ENCODE assay signal across 22 cellular contexts in genomic region chr18:3052411-3052758, GRCh38. TPM values are rescaled to one million over a fixed set of nuclear protein-coding genes. Genes with fewer than 3 reads are reported as not detected.
DNase-seq lines count a peak whose midpoint lies in the region; ATAC-seq, FAIRE-seq and TF ChIP-seq lines count a peak whose summit lies in the region.
"Had no signal": no experiment of that assay in that cellular context is flagged by ENCODE, and none has a peak within 500 bp of the region (broad histone marks: within the 10 kb centered on the region; RNA-seq: fewer than 3 reads in every experiment).

No MANE protein-coding gene starts in this region.

- no peak for TF ChIP-seq EP300 in HepG2 (IDR thresholded peaks at IDR 0.05; ENCODE audit: low read depth in 2 of 2, low read length in 2 of 2)
- no peak for TF ChIP-seq EP300 in HepG2 (CRISPR knock-in tag; IDR thresholded peaks at IDR 0.05; ENCODE audit: borderline replicate concordance)

- no TSS peak for BruUV-seq in PC-9 (replicated peaks; lab: Mats Ljungman, UMichigan)
- no TSS peak for BruUV-seq in HepG2 (replicated peaks; lab: Mats Ljungman, UMichigan)

- H3K79me2 ChIP-seq in PC-9 (ENCODE audit: low read depth), result no peaks in the 10 kb centered on the region
- no peaks in the 10 kb centered on the region for H3K79me2 ChIP-seq in HepG2 (ENCODE audit: insufficient read depth, low read length)

- peak overlapping the region; percentile 65 for H3K9ac ChIP-seq in HepG2 (ENCODE audit: insufficient read depth, low read depth, low read length)
- H3K9ac ChIP-seq: neural progenitor cell had no signal

- CTCF ChIA-PET in PC-9 (lab: Charles Lee) (interaction anchor here (0.9 kb wide), 1 partner anchor 10 kb away, joined by 7 read pairs; no protein-coding TSS in a partner anchor), HepG2 (lab: Yijun Ruan, JAX; ENCODE audit: low intra/inter-chr PET ratio, low total read pairs) (no interaction called here)

- no peaks in the 10 kb centered on the region for H3K9me2 ChIP-seq in PC-9 (ENCODE audit: insufficient read depth)

- H3K27ac Mint-ChIP-seq in activated T-cell treated with anti-CD3 and anti-CD28 coated beads, Interleukin-2, amount 50 U/mL, for 24 hours, result peak overlapping the region; percentile 28
- H3K27ac Mint-ChIP-seq in stimulated activated naive CD8-positive, alpha-beta T cell treated with anti-CD3 and anti-CD28 coated beads, Interleukin-15, amount 100 ng/mL, for 72 hours, result peak overlapping the region; percentile 4 to 50
- H3K27ac Mint-ChIP-seq: memory B cell, neural progenitor cell had no signal

- H3K4me1 ChIP-seq in PC-9 (replicated peaks; ENCODE audit: insufficient read depth) (peaks cover 45% of the 10 kb centered on the region), HepG2 (ENCODE audit: insufficient read depth, low read length) (peaks cover 92% of the 10 kb centered on the region)
- H3K4me1 ChIP-seq: right atrium auricular region, uterus had no signal

- H3K27me3 ChIP-seq in PC-9 (ENCODE audit: insufficient read depth, low read depth) (no peaks in the 10 kb centered on the region), HepG2 (ENCODE audit: control insufficient read depth in 1 of 2, insufficient read depth in 2 of 2, low read length in 2 of 2) (no peaks in the 10 kb centered on the region)
- H3K27me3 ChIP-seq: neural progenitor cell, right atrium auricular region, uterus had no signal

- no peaks in the 10 kb centered on the region for H4K20me1 ChIP-seq in PC-9 (ENCODE audit: insufficient read depth)
- no peaks in the 10 kb centered on the region for H4K20me1 ChIP-seq in HepG2 (ENCODE audit: insufficient read depth, low read length)

- H3K36me3 ChIP-seq in PC-9 (ENCODE audit: low read depth) (no peaks in the 10 kb centered on the region), HepG2 (replicated peaks in 1 of 2; ENCODE audit: control insufficient read depth in 1 of 2, insufficient read depth in 2 of 2, low read length in 2 of 2) (no peaks in the 10 kb centered on the region)
- H3K36me3 ChIP-seq: neural progenitor cell, right atrium auricular region, uterus had no signal

- TF ChIP-seq POLR2A in HepG2 (IDR thresholded peaks at IDR 0.05; ENCODE audit: insufficient read depth in 1 of 2, low read depth in 2 of 2, low read length in 2 of 2), result no peak

- POLR2A ChIA-PET in PC-9 (lab: Charles Lee; ENCODE audit: unreplicated experiment), result no interaction called here
- POLR2A ChIA-PET in HepG2 (lab: Yijun Ruan, JAX), result interaction anchor here (0.9 kb wide), 1 partner anchor 9 kb away, joined by 3 read pairs; no protein-coding TSS in a partner anchor

- H3K9me3 ChIP-seq in PC-9 (ENCODE audit: insufficient read depth, low read depth) (peaks cover 3% of the 10 kb centered on the region; the same call in 1 of the 2 replicates), HepG2 (ENCODE audit: low read length) (no peaks in the 10 kb centered on the region)
- H3K9me3 ChIP-seq: right atrium auricular region, uterus had no signal

- no peak for TF ChIP-seq RAD21 in HepG2 (CRISPR knock-in tag; IDR thresholded peaks at IDR 0.05)

- peak overlapping the region; percentile 71; the same call in 1 of the 2 replicates for H2AFZ ChIP-seq in PC-9
- no peak overlapping the region for H2AFZ ChIP-seq in HepG2 (ENCODE audit: low read length)
- H2AFZ ChIP-seq: neural progenitor cell had no signal

- H3K9me3 Mint-ChIP-seq in activated T-cell treated with anti-CD3 and anti-CD28 coated beads, Interleukin-2, amount 50 U/mL, for 24 hours, result peaks cover 6% of the 10 kb centered on the region
- H3K9me3 Mint-ChIP-seq in stimulated activated naive CD8-positive, alpha-beta T cell treated with anti-CD3 and anti-CD28 coated beads, Interleukin-15, amount 100 ng/mL, for 72 hours, result peaks cover 9 to 17% of the 10 kb centered on the region in 2 donors

- WGBS in HepG2 (ENCODE audit: low lambda C conversion rate), result 4% methylated on average over 2 of the region's 2 CpGs

- no peaks in the 10 kb centered on the region for H3K36me3 Mint-ChIP-seq in activated T-cell treated with anti-CD3 and anti-CD28 coated beads, Interleukin-2, amount 50 U/mL, for 24 hours (ENCODE audit: low read depth)

- H3K27ac ChIP-seq in PC-9 (peak overlapping the region; percentile 90), HepG2 (ENCODE audit: extremely low read length, insufficient read depth, low read length) (peak overlapping the region; percentile 91)
- H3K27ac ChIP-seq: neural progenitor cell, right atrium auricular region, SK-N-MC, uterus had no signal

- no peak for FAIRE-seq in HepG2 (lab: Jason Lieb, UNC)
- FAIRE-seq: keratinocyte, TTC549 had no signal

- TF ChIP-seq CTCF in PC-9 (conservative IDR thresholded peaks at IDR 0.05) (no peak), HepG2 (CRISPR knock-in tag; IDR thresholded peaks at IDR 0.05) (no peak)

- in situ Hi-C loops in HepG2 (cut with HindIII; ENCODE audit: extremely low pct_ligation_motif_present, low pct_unique_long_range_greater_than_20kb), result loop anchor here (25.0 kb wide), 1 partner anchor 410 kb away; the partner anchor contains the start of gene TGIF1

- no peaks in the 10 kb centered on the region for H3K27me3 Mint-ChIP-seq in activated T-cell treated with anti-CD3 and anti-CD28 coated beads, Interleukin-2, amount 50 U/mL, for 24 hours
- no peaks in the 10 kb centered on the region for H3K27me3 Mint-ChIP-seq in stimulated activated naive CD8-positive, alpha-beta T cell treated with anti-CD3 and anti-CD28 coated beads, Interleukin-15, amount 100 ng/mL, for 72 hours

- H3K4me3 ChIP-seq in PC-9 (peak overlapping the region; percentile 30; the same call in 1 of the 2 replicates), HepG2 (replicated peaks in 1 of 3; ENCODE audit: insufficient read depth in 1 of 3, low read depth in 2 of 3, low read length in 3 of 3) (peak overlapping the region in 1 of 3 experiments; percentile 31; a peak in 2 of 6 replicates)
- H3K4me3 ChIP-seq: neural progenitor cell, right atrium auricular region, SK-N-MC, uterus had no signal

- H3K4me2 ChIP-seq in PC-9 (peak overlapping the region; percentile 71), HepG2 (ENCODE audit: low read depth, low read length) (peak overlapping the region; percentile 75)
- H3K4me2 ChIP-seq: neural progenitor cell had no signal

- intact Hi-C loops in PC-9 (cut with micrococcal nuclease; ENCODE audit: unreplicated experiment) (loop anchor here (5.0 kb wide), 1 partner anchor 35 kb away; no protein-coding TSS in a partner anchor), HepG2 (cut with micrococcal nuclease; ENCODE audit: unreplicated experiment) (loop anchor here (1.0 kb wide), 1 partner anchor 8 kb away; no protein-coding TSS in a partner anchor)

- H3K4me3 Mint-ChIP-seq in activated T-cell treated with anti-CD3 and anti-CD28 coated beads, Interleukin-2, amount 50 U/mL, for 24 hours, result no peak overlapping the region
- H3K4me3 Mint-ChIP-seq in stimulated activated naive CD8-positive, alpha-beta T cell treated with anti-CD3 and anti-CD28 coated beads, Interleukin-15, amount 100 ng/mL, for 72 hours, result no peak overlapping the region
- H3K4me3 Mint-ChIP-seq: memory B cell, neural progenitor cell had no signal

- H3F3A ChIP-seq in PC-9 (ENCODE audit: insufficient read depth, low read depth), result peaks cover 33% of the 10 kb centered on the region

- ATAC-seq in HepG2 (peak; percentile 72), HG02981 (IDR thresholded peaks at IDR 0.05; ENCODE audit: unreplicated experiment) (no peak)
- peak; percentile 52 for ATAC-seq in stimulated activated naive CD8-positive, alpha-beta T cell treated with anti-CD3 and anti-CD28 coated beads, Interleukin-15, amount 100 ng/mL, for 72 hours
- ATAC-seq: Panc1 had no signal

- H3K4me1 Mint-ChIP-seq in activated T-cell treated with anti-CD3 and anti-CD28 coated beads, Interleukin-2, amount 50 U/mL, for 24 hours (ENCODE audit: low read depth), result peaks cover 29% of the 10 kb centered on the region
- H3K4me1 Mint-ChIP-seq in stimulated activated naive CD8-positive, alpha-beta T cell treated with anti-CD3 and anti-CD28 coated beads, Interleukin-15, amount 100 ng/mL, for 72 hours, result peaks cover 24% of the 10 kb centered on the region

- DNase-seq in activated T-cell treated with anti-CD3 and anti-CD28 coated beads, Interleukin-2, amount 50 U/mL, for 24 hours, result no peak
- no peak for DNase-seq in activated T-cell treated with anti-CD3 and anti-CD28 coated beads, Interleukin-2, amount 50 U/mL, for 1 hour
- DNase-seq in PC-9 (no peak), HepG2 (ENCODE audit: low spot score) (no peak), NCI-H2029 treated with DMSO at 0.1 percent for 48 hours (lab: John Stamatoyannopoulos, UW) (no peak), NCI-H1694 (lab: John Stamatoyannopoulos, UW) (no peak)
- no peak for DNase-seq in stimulated activated naive CD8-positive, alpha-beta T cell treated with anti-CD3 and anti-CD28 coated beads, Interleukin-15, amount 100 ng/mL, for 72 hours
- DNase-seq: activated CD4-positive, alpha-beta T cell treated with anti-CD3 and anti-CD28 coated beads for 48 hours; foreskin fibroblast; GOT3; hippocampal formation; NCI-H1417 treated with DMSO at 0.1 percent for 48 hours; NCI-H2171 treated with DMSO at 0.1 percent for 48 hours; uterus had no signal

TF ChIP-seq in HepG2, 621 proteins besides CTCF, POLR2A, EP300 and RAD21 (continues in another document):
- TF ChIP-seq NFYC (CRISPR knock-in tag; IDR thresholded peaks at IDR 0.05), result peak; percentile 3; the same call in 1 of the 2 replicates

RNA-seq across cellular contexts. Expression of gene LPIN2, which starts 39.4 kb away (rescaled TPM):
- total RNA-seq in PC-9 (2021), result 13.3 and 15.0 TPM in 2 replicates
- total RNA-seq in HepG2 (2016; rRNA removed; fragmentation: Illumina TruSeq; extraction: Trizol), result 46.0 and 59.5 TPM in 2 replicates
- 12.8 and 14.6 TPM in 2 replicates for total RNA-seq in HepG2 (2016; cell fraction: cytosol; rRNA removed; fragmentation: Illumina TruSeq; extraction: Trizol; ENCODE audit: low read depth)
- 44.4 and 54.4 TPM in 2 replicates for total RNA-seq in HepG2 (2016; cell fraction: insoluble cytoplasmic fraction; rRNA removed; fragmentation: Illumina TruSeq; extraction: Trizol)
- 20.5 and 21.5 TPM in 2 replicates for total RNA-seq in HepG2 (2016; cell fraction: membrane; rRNA removed; fragmentation: Illumina TruSeq; extraction: Trizol)
- 50.5 and 53.1 TPM in 2 replicates for total RNA-seq in HepG2 (2016; cell fraction: nucleus; rRNA removed; fragmentation: Illumina TruSeq; extraction: Trizol)
- polyA plus RNA-seq in HepG2 (2011; rRNA removed), result 110 and 119 TPM in 2 replicates
- polyA plus RNA-seq in HepG2 (2011; cell fraction: cytosol; rRNA removed), result 76.4 and 101 TPM in 2 replicates
- polyA plus RNA-seq in HepG2 (2011; cell fraction: nucleus; rRNA removed), result 114 and 124 TPM in 2 replicates
- 53.5 and 68.4 TPM in 2 replicates for polyA plus RNA-seq in HepG2 (2012)
- 1.7 and 2.2 TPM in 2 replicates for polyA plus RNA-seq in HepG2 (2016; cell fraction: cytosol; fragmentation: Illumina TruSeq; extraction: Trizol; ENCODE audit: low read depth)
- polyA plus RNA-seq in HepG2 (2016; cell fraction: insoluble cytoplasmic fraction; fragmentation: Illumina TruSeq; extraction: Trizol; ENCODE audit: low read depth), result 32.7 and 38.7 TPM in 2 replicates
- polyA plus RNA-seq in HepG2 (2016; cell fraction: membrane; fragmentation: Illumina TruSeq; extraction: Trizol; ENCODE audit: low read depth), result 5.6 and 6.6 TPM in 2 replicates
- polyA plus RNA-seq in HepG2 (2016; cell fraction: nucleus; fragmentation: Illumina TruSeq; extraction: Trizol; ENCODE audit: insufficient read depth, low read depth), result 51.6 and 53.6 TPM in 2 replicates
- 31.2 and 149 TPM in 2 replicates for polyA minus RNA-seq in HepG2 (2011; rRNA and poly(A)+ RNA removed; ENCODE audit: low replicate concordance)
- 95.1 and 103 TPM in 2 replicates for polyA minus RNA-seq in HepG2 (2011; cell fraction: cytosol; rRNA and poly(A)+ RNA removed)
- 171 and 204 TPM in 2 replicates for polyA minus RNA-seq in HepG2 (2011; cell fraction: nucleus; rRNA and poly(A)+ RNA removed)
